In genomic region chr6:169075211-169075621, GRCh38 we compare ENCODE assay signal across 13 cellular contexts.
A peak's percentile ranks its signal among the peaks of the same experiment; 100 is the strongest.
DNase-seq lines count a peak whose midpoint lies in the region; ATAC-seq and TF ChIP-seq lines count a peak whose summit lies in the region.
"Had no signal": no experiment of that assay in that cellular context is flagged by ENCODE, and none has a peak within 500 bp of the region (broad histone marks: within the 10 kb centered on the region; RNA-seq: fewer than 3 reads in every experiment).

No MANE protein-coding gene starts in this region.

- WGBS in gastroesophageal sphincter (ENCODE audit: low coverage in 1 of 2), 2 donors = 16 to 34% methylated on average over 8 to 9 of the region's 13 CpGs
- 71 to 75% methylated on average over 13 of the region's 13 CpGs for WGBS in upper lobe of left lung, 2 donors

- H3K4me3 Mint-ChIP-seq in neural progenitor cell = no peak overlapping the region
- H3K4me3 Mint-ChIP-seq: activated CD8-positive, alpha-beta memory T cell treated with anti-CD3 and anti-CD28 coated beads, Interleukin-2, amount 10 ng/mL, durations not matched to agents 7 days and 5 days; stimulated activated effector memory CD8-positive, alpha-beta T cell treated with anti-CD3 and anti-CD28 coated beads, Interleukin-12 subunit alpha, Interleukin-12 subunit beta, amount 100 ng/mL, for 72 hours had no signal

- no peak for TF ChIP-seq EP300 in gastroesophageal sphincter (IDR thresholded peaks at IDR 0.05)
- TF ChIP-seq EP300 in upper lobe of left lung (IDR thresholded peaks at IDR 0.05) = no peak

- H3K79me2 ChIP-seq in neural progenitor cell (ENCODE audit: low read depth) = no peaks in the 10 kb centered on the region

- peaks cover 4% of the 10 kb centered on the region for H3K9me3 Mint-ChIP-seq in neural progenitor cell
- H3K9me3 Mint-ChIP-seq: stimulated activated effector memory CD8-positive, alpha-beta T cell treated with anti-CD3 and anti-CD28 coated beads, Interleukin-12 subunit alpha, Interleukin-12 subunit beta, amount 100 ng/mL, for 72 hours had no signal

- H3K27me3 Mint-ChIP-seq in neural progenitor cell (ENCODE audit: insufficient read depth, low read depth) = peaks cover 3% of the 10 kb centered on the region

- H3K4me2 ChIP-seq in neural progenitor cell = no peak overlapping the region

- peaks cover 9% of the 10 kb centered on the region for H3K4me1 Mint-ChIP-seq in neural progenitor cell
- H3K4me1 Mint-ChIP-seq: activated CD8-positive, alpha-beta memory T cell treated with anti-CD3 and anti-CD28 coated beads, Interleukin-2, amount 10 ng/mL, durations not matched to agents 7 days and 5 days; stimulated activated effector memory CD8-positive, alpha-beta T cell treated with anti-CD3 and anti-CD28 coated beads, Interleukin-12 subunit alpha, Interleukin-12 subunit beta, amount 100 ng/mL, for 72 hours had no signal

- H3K36me3 ChIP-seq in adipocyte (ENCODE audit: control insufficient read depth, insufficient read depth, low read length, severe bottlenecking) = no peaks in the 10 kb centered on the region
- H3K36me3 ChIP-seq in gastroesophageal sphincter = no peaks in the 10 kb centered on the region
- H3K36me3 ChIP-seq in neural progenitor cell = no peaks in the 10 kb centered on the region
- no peaks in the 10 kb centered on the region for H3K36me3 ChIP-seq in upper lobe of left lung

- no peaks in the 10 kb centered on the region for H3F3A ChIP-seq in neural progenitor cell (ENCODE audit: low read depth)

- H3K4me1 ChIP-seq in adipocyte (ENCODE audit: control insufficient read depth, insufficient read depth, low read length) (peaks cover 54% of the 10 kb centered on the region), gastroesophageal sphincter (peaks cover 0 to 36% (median 9%) of the 10 kb centered on the region in 3 donors), neural progenitor cell (no peaks in the 10 kb centered on the region), upper lobe of left lung (no peaks in the 10 kb centered on the region)

- H3K9me3 ChIP-seq in adipocyte (ENCODE audit: control insufficient read depth, low read length) (no peaks in the 10 kb centered on the region), gastroesophageal sphincter (no peaks in the 10 kb centered on the region), neural progenitor cell (ENCODE audit: low read depth) (no peaks in the 10 kb centered on the region), upper lobe of left lung (no peaks in the 10 kb centered on the region)

- DNase-seq in adipocyte (ENCODE audit: low read depth) (peak; percentile 41), neural progenitor cell (ENCODE audit: low spot score) (no peak), upper lobe of left lung (no peak), SKM-1 (lab: John Stamatoyannopoulos, UW; ENCODE audit: unreplicated experiment) (no peak), cerebellar nuclear complex (lab: John Stamatoyannopoulos, UW) (no peak)
- DNase-seq in activated CD4-positive, alpha-beta T cell treated with anti-CD3 and anti-CD28 coated beads, Interleukin-2, amount 50 U/mL, for 4 hours = no peak
- DNase-seq: activated CD8-positive, alpha-beta memory T cell treated with anti-CD3 and anti-CD28 coated beads, Interleukin-2, amount 10 ng/mL, durations not matched to agents 7 days and 5 days; caudate nucleus; DMS53; NCI-H1694 had no signal

- no peak overlapping the region for H2AFZ ChIP-seq in neural progenitor cell (replicated peaks)

- H3K27me3 ChIP-seq in adipocyte (replicated peaks; ENCODE audit: control insufficient read depth, insufficient read depth, low read length) (no peaks in the 10 kb centered on the region), gastroesophageal sphincter (no peaks in the 10 kb centered on the region), neural progenitor cell (no peaks in the 10 kb centered on the region), upper lobe of left lung (no peaks in the 10 kb centered on the region)

- ATAC-seq in gastroesophageal sphincter (peak; percentile 82), upper lobe of left lung (ENCODE audit: low FRiP score in 2 of 2) (peak; percentile 19 to 62), HG03342 (IDR thresholded peaks at IDR 0.05; ENCODE audit: unreplicated experiment) (no peak)
- ATAC-seq: activated CD8-positive, alpha-beta memory T cell treated with anti-CD3 and anti-CD28 coated beads, Interleukin-2, amount 10 ng/mL, durations not matched to agents 7 days and 5 days; stimulated activated effector memory CD8-positive, alpha-beta T cell treated with anti-CD3 and anti-CD28 coated beads, Interleukin-12 subunit alpha, Interleukin-12 subunit beta, amount 100 ng/mL, for 72 hours had no signal

- peak overlapping the region; percentile 42 for H3K27ac Mint-ChIP-seq in neural progenitor cell
- H3K27ac Mint-ChIP-seq: activated CD8-positive, alpha-beta memory T cell treated with anti-CD3 and anti-CD28 coated beads, Interleukin-2, amount 10 ng/mL, durations not matched to agents 7 days and 5 days; stimulated activated effector memory CD8-positive, alpha-beta T cell treated with anti-CD3 and anti-CD28 coated beads, Interleukin-12 subunit alpha, Interleukin-12 subunit beta, amount 100 ng/mL, for 72 hours had no signal

- TF ChIP-seq POLR2A in gastroesophageal sphincter (IDR thresholded peaks at IDR 0.05) (no peak), upper lobe of left lung (IDR thresholded peaks at IDR 0.05) (no peak)

- TF ChIP-seq CTCF in gastroesophageal sphincter (IDR thresholded peaks at IDR 0.05) = no peak
- no peak for TF ChIP-seq CTCF in neural progenitor cell (IDR thresholded peaks at IDR 0.05)
- TF ChIP-seq CTCF in upper lobe of left lung (IDR thresholded peaks at IDR 0.05) = no peak

- H3K27ac ChIP-seq in gastroesophageal sphincter (peak overlapping the region; percentile 52 to 73 (median 72)), neural progenitor cell (no peak overlapping the region), upper lobe of left lung (peak overlapping the region in 2 of 4 donors; percentile 1 to 43)

- peak overlapping the region; percentile 72 for H3K4me3 ChIP-seq in adipocyte (ENCODE audit: low read length)
- H3K4me3 ChIP-seq in gastroesophageal sphincter = no peak overlapping the region
- H3K4me3 ChIP-seq in neural progenitor cell = no peak overlapping the region
- no peak overlapping the region for H3K4me3 ChIP-seq in upper lobe of left lung

- H3K36me3 Mint-ChIP-seq in neural progenitor cell = no peaks in the 10 kb centered on the region
- H3K36me3 Mint-ChIP-seq: activated CD8-positive, alpha-beta memory T cell treated with anti-CD3 and anti-CD28 coated beads, Interleukin-2, amount 10 ng/mL, durations not matched to agents 7 days and 5 days; stimulated activated effector memory CD8-positive, alpha-beta T cell treated with anti-CD3 and anti-CD28 coated beads, Interleukin-12 subunit alpha, Interleukin-12 subunit beta, amount 100 ng/mL, for 72 hours had no signal

- peak overlapping the region; percentile 84 for H3K9ac ChIP-seq in adipocyte (ENCODE audit: low read length)
- H3K9ac ChIP-seq in neural progenitor cell = no peak overlapping the region

- no peaks in the 10 kb centered on the region for H4K20me1 ChIP-seq in neural progenitor cell (ENCODE audit: low read depth)
